ENCODE assay signal across 8 cellular contexts in the genomic region with DNA sequence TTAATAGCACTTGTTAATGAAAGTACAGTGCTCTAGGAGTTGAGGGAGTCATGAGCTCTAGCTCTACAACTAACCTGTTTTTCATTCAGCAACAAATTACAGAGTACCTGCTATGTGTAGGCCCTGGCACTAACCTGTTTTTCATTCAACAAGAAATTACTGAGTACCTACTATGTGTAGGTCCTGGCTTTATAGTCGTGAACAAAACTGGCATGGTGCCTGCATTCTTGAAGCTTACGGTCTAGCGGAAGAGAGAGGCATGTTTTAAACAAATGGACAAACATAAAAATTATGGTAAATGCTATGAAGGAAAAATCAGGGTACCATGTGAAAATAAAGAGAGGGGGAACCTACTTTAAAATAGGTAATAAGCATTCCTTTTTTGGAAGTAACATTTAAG. TPM values are rescaled to one million over a fixed set of nuclear protein-coding genes. Genes with fewer than 3 reads are reported as not detected.
DNase-seq lines count a peak whose midpoint lies in the region; ATAC-seq and TF ChIP-seq lines count a peak whose summit lies in the region.

No MANE protein-coding gene starts in this region.

- no peaks in the 10 kb centered on the region for H3K9me3 ChIP-seq in smooth muscle cell (replicated peaks; ENCODE audit: low read depth)

- peaks cover 28% of the 10 kb centered on the region for H3K4me1 ChIP-seq in smooth muscle cell (ENCODE audit: low read depth)

- DNase-seq in activated CD8-positive, alpha-beta memory T cell treated with anti-CD3 and anti-CD28 coated beads for 24 hours, result peak; percentile 13
- DNase-seq in activated CD8-positive, alpha-beta memory T cell treated with anti-CD3 and anti-CD28 coated beads, Interleukin-2, amount 50 U/mL, for 4 hours, result no peak
- DNase-seq in WTC11 (ENCODE audit: low spot score), result no peak
- no peak for DNase-seq in fibroblast of pulmonary artery (ENCODE audit: low read depth)
- no peak for DNase-seq in smooth muscle cell (lab: John Stamatoyannopoulos, UW; ENCODE audit: unreplicated experiment)
- DNase-seq in HEK293T (ENCODE audit: extremely low spot score), result no peak
- DNase-seq in COLO668 (lab: John Stamatoyannopoulos, UW; ENCODE audit: unreplicated experiment), result no peak
- no peak for DNase-seq in A172 (ENCODE audit: low spot score)

- no peaks in the 10 kb centered on the region for H3F3A ChIP-seq in smooth muscle cell (ENCODE audit: low read depth)

- H3K4me1 Mint-ChIP-seq in WTC11, result peaks cover 37% of the 10 kb centered on the region

- H3K27me3 ChIP-seq in smooth muscle cell (ENCODE audit: low read depth), result no peaks in the 10 kb centered on the region

- H3K9me3 Mint-ChIP-seq in WTC11, result no peaks in the 10 kb centered on the region

- no peak overlapping the region for H3K9ac ChIP-seq in smooth muscle cell (ENCODE audit: low read depth)

- ATAC-seq in WTC11, result no peak

- CTCF ChIA-PET in WTC11 (lab: Charles Lee) (interaction anchor here (0.6 to 3.6 kb wide), 2 partner anchors 19 to 272 kb away, joined by 3 to 20 read pairs; partner anchors contain the start of gene DENND4B), HEK293T (lab: Yijun Ruan, JAX) (no interaction called here)

- TF ChIP-seq CTCF in WTC11 (IDR thresholded peaks at IDR 0.05) (no peak), fibroblast of pulmonary artery (IDR thresholded peaks at IDR 0.05; ENCODE audit: low read length, missing control alignments) (no peak), smooth muscle cell (IDR thresholded peaks at IDR 0.05; ENCODE audit: borderline replicate concordance, insufficient read depth, poor library complexity, severe bottlenecking) (no peak)

- H4K20me1 ChIP-seq in smooth muscle cell (ENCODE audit: low read depth), result peaks cover 38% of the 10 kb centered on the region

- WGBS in smooth muscle cell (ENCODE audit: low lambda C conversion rate), result 92% methylated on average over 3 of the region's 3 CpGs

- H2AFZ ChIP-seq in smooth muscle cell (ENCODE audit: low read depth), result no peak overlapping the region

- H3K36me3 ChIP-seq in smooth muscle cell (ENCODE audit: low read depth), result no peaks in the 10 kb centered on the region

- H3K4me2 ChIP-seq in smooth muscle cell, result peak overlapping the region; percentile 84

- peaks cover 50% of the 10 kb centered on the region for H3K36me3 Mint-ChIP-seq in WTC11

- H3K4me3 ChIP-seq in fibroblast of pulmonary artery (replicated peaks; ENCODE audit: low read depth, low read length) (peak overlapping the region; percentile 91), smooth muscle cell (peak overlapping the region; percentile 87)

- H3K4me3 Mint-ChIP-seq in WTC11, result peak overlapping the region; percentile 98

- POLR2A ChIA-PET in WTC11 (lab: Charles Lee), result interaction anchor here (0.6 kb wide), 1 partner anchor 54 kb away, joined by 3 read pairs; no protein-coding TSS in a partner anchor
- POLR2A ChIA-PET in HEK293T (lab: Yijun Ruan, JAX), result interaction anchor here (1.2 to 1.6 kb wide), 2 partner anchors 11 to 107 kb away, joined by 3 to 5 read pairs; partner anchors contain the start of gene ATP8B2

- H3K27ac ChIP-seq in smooth muscle cell (ENCODE audit: low read depth), result no peak overlapping the region

- no peaks in the 10 kb centered on the region for H3K27me3 Mint-ChIP-seq in WTC11 (ENCODE audit: low read depth)

- H3K79me2 ChIP-seq in smooth muscle cell (ENCODE audit: low read depth), result peaks cover 75% of the 10 kb centered on the region

- peak overlapping the region; percentile 76 for H3K27ac Mint-ChIP-seq in WTC11

TF ChIP-seq in WTC11, 78 proteins besides CTCF, POLR2A, EP300 and RAD21:
- TF ChIP-seq ESRRA (CRISPR knock-in tag; IDR thresholded peaks at IDR 0.05; ENCODE audit: borderline replicate concordance), result no peak

TF ChIP-seq in HEK293T, 16 proteins besides CTCF, POLR2A, EP300 and RAD21:
- TF ChIP-seq HDGF (IDR thresholded peaks at IDR 0.05; ENCODE audit: borderline replicate concordance) (no peak), LEF1 (IDR thresholded peaks at IDR 0.05; ENCODE audit: borderline replicate concordance) (no peak), L3MBTL2 (conservative IDR thresholded peaks at IDR 0.05) (no peak), FOXM1 (IDR thresholded peaks at IDR 0.05; ENCODE audit: borderline replicate concordance) (no peak), PKNOX1 (IDR thresholded peaks at IDR 0.05) (no peak), TARDBP (IDR thresholded peaks at IDR 0.05) (no peak), SP1 (IDR thresholded peaks at IDR 0.05) (no peak), FOXK2 (IDR thresholded peaks at IDR 0.05) (no peak), ARNT (IDR thresholded peaks at IDR 0.05) (no peak), BHLHE40 (IDR thresholded peaks at IDR 0.05; ENCODE audit: borderline replicate concordance) (no peak), CTBP1 (IDR thresholded peaks at IDR 0.05; ENCODE audit: borderline replicate concordance) (no peak), ELF4 (IDR thresholded peaks at IDR 0.05) (no peak), FOXA1 (IDR thresholded peaks at IDR 0.05) (no peak), ZNF384 (IDR thresholded peaks at IDR 0.05) (no peak), NFRKB (IDR thresholded peaks at IDR 0.05) (no peak), SUZ12 (IDR thresholded peaks at IDR 0.05) (no peak)

RNA-seq across cellular contexts. Expression of gene UBAP2L, which starts 2.2 kb away (rescaled TPM):
- 201 to 205 TPM (median 203 TPM) in 3 replicates for total RNA-seq in WTC11 (2021)
- 104 and 108 TPM in 2 replicates for total RNA-seq in smooth muscle cell
- 130 and 143 TPM in 2 replicates for polyA plus RNA-seq in smooth muscle cell
- total RNA-seq in A172 (2014; rRNA removed; shearing (Covaris generic)), result 116 and 148 TPM in 2 replicates

RNA-seq across cellular contexts. Expression of gene CFAP141, which starts 12.4 kb away (rescaled TPM):
- not detected in 3 replicates for total RNA-seq in WTC11 (2021)
- total RNA-seq in smooth muscle cell, result not detected in 2 replicates
- not detected in 2 replicates for polyA plus RNA-seq in smooth muscle cell
- total RNA-seq in A172 (2014; rRNA removed; shearing (Covaris generic)), result not detected in 2 replicates

RNA-seq across cellular contexts. Expression of gene TPM3, which starts 26.6 kb away (rescaled TPM):
- total RNA-seq in WTC11 (2021) (496 to 614 TPM (median 504 TPM) in 3 replicates), smooth muscle cell (436 and 458 TPM in 2 replicates)
- polyA plus RNA-seq in smooth muscle cell, result 384 and 386 TPM in 2 replicates
- 1,673 and 1,769 TPM in 2 replicates for total RNA-seq in A172 (2014; rRNA removed; shearing (Covaris generic))

RNA-seq across cellular contexts. Expression of gene HAX1, which starts 53.9 kb away (rescaled TPM):
- 63.4 to 69.2 TPM (median 65.8 TPM) in 3 replicates for total RNA-seq in WTC11 (2021)
- total RNA-seq in smooth muscle cell, result 57.8 and 73.7 TPM in 2 replicates
- polyA plus RNA-seq in smooth muscle cell, result 89.7 and 91.6 TPM in 2 replicates
- total RNA-seq in A172 (2014; rRNA removed; shearing (Covaris generic)), result 210 and 220 TPM in 2 replicates
